In the genomic region with DNA sequence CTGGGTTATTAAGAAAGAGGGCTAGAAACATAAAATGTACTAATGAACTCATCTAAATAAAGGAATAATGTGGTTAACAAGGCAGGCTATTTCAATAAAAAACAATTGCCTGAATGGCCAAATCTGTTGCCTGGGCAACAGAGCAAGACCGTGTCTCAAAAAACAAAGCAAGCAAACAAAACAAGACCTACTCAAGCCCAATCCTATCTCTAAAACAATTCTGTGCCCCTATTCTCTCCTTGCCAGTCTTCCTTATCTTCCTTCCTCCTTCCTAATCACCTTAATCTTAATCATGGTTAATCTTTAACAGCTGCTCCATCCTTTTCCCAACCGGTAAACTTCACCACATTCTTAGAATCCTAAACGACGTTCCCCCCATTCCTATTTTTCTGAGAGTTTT, we compare ENCODE assay signal across 19 cellular contexts. TPM values are rescaled to one million over a fixed set of nuclear protein-coding genes. Genes with fewer than 3 reads are reported as not detected.
A peak's percentile ranks its signal among the peaks of the same experiment; 100 is the strongest.
DNase-seq lines count a peak whose midpoint lies in the region; ATAC-seq, FAIRE-seq and TF ChIP-seq lines count a peak whose summit lies in the region.
"Had no signal": no experiment of that assay in that cellular context is flagged by ENCODE, and none has a peak within 500 bp of the region (broad histone marks: within the 10 kb centered on the region; RNA-seq: fewer than 3 reads in every experiment).

No MANE protein-coding gene starts in this region.

- H3K27me3 Mint-ChIP-seq in H9 (ENCODE audit: low read depth) = peaks cover 8% of the 10 kb centered on the region
- peaks cover 72% of the 10 kb centered on the region for H3K27me3 Mint-ChIP-seq in osteocyte (ENCODE audit: unreplicated experiment)
- H3K27me3 Mint-ChIP-seq in stimulated activated naive CD8-positive, alpha-beta T cell treated with anti-CD3 and anti-CD28 coated beads, Interleukin-15, amount 100 ng/mL, for 72 hours = peaks cover 73% of the 10 kb centered on the region

- intact Hi-C loops in left ventricle myocardium superior (cut with micrococcal nuclease) = no loop called here

- no peak overlapping the region for H3K9ac ChIP-seq in H9 (ENCODE audit: extremely low read depth, insufficient read length, low read length)
- no peak overlapping the region for H3K9ac ChIP-seq in parathyroid adenoma
- H3K9ac ChIP-seq: BLaER1 treated with 17β-estradiol and CSF1 and Interleukin-3, amounts not matched to agents 10 nM and 100 nM had no signal

- H3K4me1 ChIP-seq in H9 (ENCODE audit: insufficient read depth, low read length) = no peaks in the 10 kb centered on the region
- no peaks in the 10 kb centered on the region for H3K4me1 ChIP-seq in ectodermal cell (ENCODE audit: control insufficient read depth, insufficient read depth, low read length)
- H3K4me1 ChIP-seq in parathyroid adenoma = no peaks in the 10 kb centered on the region
- H3K4me1 ChIP-seq in foreskin keratinocyte = no peaks in the 10 kb centered on the region
- H3K4me1 ChIP-seq: BLaER1 treated with 17β-estradiol and CSF1 and Interleukin-3, amounts not matched to agents 10 nM and 100 nM had no signal

- H3K56ac ChIP-seq in H9 (ENCODE audit: insufficient read length, low read depth, low read length) = no peak overlapping the region

- peak; percentile 97 for FAIRE-seq in D721Med (lab: Jason Lieb, UNC)

- H4K8ac ChIP-seq in H9 (replicated peaks; ENCODE audit: insufficient read length, low read depth, low read length) = no peak overlapping the region

- no peak overlapping the region for H2BK5ac ChIP-seq in H9 (ENCODE audit: insufficient read length, low read length)

- no peaks in the 10 kb centered on the region for H3K23me2 ChIP-seq in H9 (ENCODE audit: insufficient read length, low read depth, low read length, poor library complexity, severe bottlenecking)

- H3K4me1 Mint-ChIP-seq in H9 (peaks cover 3 to 19% of the 10 kb centered on the region in 2 experiments; a peak in 3 of 4 replicates), osteocyte (ENCODE audit: unreplicated experiment) (no peaks in the 10 kb centered on the region)
- no peaks in the 10 kb centered on the region for H3K4me1 Mint-ChIP-seq in stimulated activated naive CD8-positive, alpha-beta T cell treated with anti-CD3 and anti-CD28 coated beads, Interleukin-15, amount 100 ng/mL, for 72 hours
- H3K4me1 Mint-ChIP-seq: CD4-positive, alpha-beta memory T cell had no signal

- H4K91ac ChIP-seq in H9 (ENCODE audit: insufficient read length, low read depth, low read length) = no peak overlapping the region

- H3K27ac Mint-ChIP-seq in H9 (no peak overlapping the region; a peak in 1 of 7 replicates), osteocyte (ENCODE audit: unreplicated experiment) (no peak overlapping the region)
- H3K27ac Mint-ChIP-seq in stimulated activated naive CD8-positive, alpha-beta T cell treated with anti-CD3 and anti-CD28 coated beads, Interleukin-15, amount 100 ng/mL, for 72 hours = no peak overlapping the region
- H3K27ac Mint-ChIP-seq: CD4-positive, alpha-beta memory T cell had no signal

- DNase-seq in D721Med (ENCODE audit: insufficient read length, low spot score) = no peak
- DNase-seq in H9 = no peak
- DNase-seq in osteocyte (ENCODE audit: extremely low spot score, unreplicated experiment) = no peak
- no peak for DNase-seq in foreskin keratinocyte
- no peak for DNase-seq in stimulated activated naive CD8-positive, alpha-beta T cell treated with anti-CD3 and anti-CD28 coated beads, Interleukin-15, amount 100 ng/mL, for 72 hours
- no peak for DNase-seq in left ventricle myocardium superior
- DNase-seq: CD4-positive, alpha-beta memory T cell; DMS153; MG63; NCI-H187; NCI-H526; SIG-M5 had no signal

- H3K18ac ChIP-seq in H9 (ENCODE audit: insufficient read length, low read depth, low read length) = no peak overlapping the region

- no peak for TF ChIP-seq CTCF in D721Med (IDR thresholded peaks at IDR 0.05; ENCODE audit: insufficient read depth, missing control alignments)
- TF ChIP-seq CTCF in H9 (conservative IDR thresholded peaks at IDR 0.05) = no peak
- TF ChIP-seq CTCF in parathyroid adenoma (IDR thresholded peaks at IDR 0.05) = no peak
- TF ChIP-seq CTCF in osteocyte (IDR thresholded peaks at IDR 0.05) = no peak
- TF ChIP-seq CTCF in foreskin keratinocyte (conservative IDR thresholded peaks at IDR 0.05) = no peak

- H3K14ac ChIP-seq in H9 (ENCODE audit: insufficient read depth, low read length) = no peak overlapping the region

- H3K79me1 ChIP-seq in H9 (ENCODE audit: insufficient read depth, low read depth, low read length, poor library complexity, severe bottlenecking) = no peaks in the 10 kb centered on the region

- H2BK15ac ChIP-seq in H9 (ENCODE audit: low read depth, low read length) = no peak overlapping the region

- H3K9me3 ChIP-seq in H9 (ENCODE audit: control insufficient read depth, low read depth, low read length) = no peaks in the 10 kb centered on the region
- no peaks in the 10 kb centered on the region for H3K9me3 ChIP-seq in ectodermal cell (ENCODE audit: control insufficient read depth, low read length)
- H3K9me3 ChIP-seq in parathyroid adenoma (ENCODE audit: control insufficient read depth, low read length) = no peaks in the 10 kb centered on the region
- H3K9me3 ChIP-seq: BLaER1 treated with 17β-estradiol and CSF1 and Interleukin-3, amounts not matched to agents 10 nM and 100 nM; MG63 had no signal

- H3K36me3 ChIP-seq in ectodermal cell (ENCODE audit: control insufficient read depth, insufficient read depth, low read length) (no peaks in the 10 kb centered on the region), parathyroid adenoma (ENCODE audit: control insufficient read depth, insufficient read depth, low read length) (no peaks in the 10 kb centered on the region)
- H3K36me3 ChIP-seq: BLaER1 treated with 17β-estradiol and CSF1 and Interleukin-3, amounts not matched to agents 10 nM and 100 nM; MG63 had no signal

- H3K27me3 ChIP-seq in H9 (ENCODE audit: insufficient read depth, low read length) (no peaks in the 10 kb centered on the region), ectodermal cell (ENCODE audit: control insufficient read depth, insufficient read depth, low read length, poor library complexity, severe bottlenecking) (no peaks in the 10 kb centered on the region), parathyroid adenoma (ENCODE audit: control insufficient read depth, insufficient read depth, low read length) (no peaks in the 10 kb centered on the region), foreskin keratinocyte (peaks cover 65% of the 10 kb centered on the region)

- H3K4me2 ChIP-seq in H9 (ENCODE audit: insufficient read depth, insufficient read length, low read length) (no peak overlapping the region), parathyroid adenoma (ENCODE audit: low read length) (peak overlapping the region; percentile 39)
- H3K4me2 ChIP-seq: BLaER1 treated with 17β-estradiol and CSF1 and Interleukin-3, amounts not matched to agents 10 nM and 100 nM had no signal

- H2BK120ac ChIP-seq in H9 (ENCODE audit: low read depth, low read length, poor library complexity, severe bottlenecking) = no peak overlapping the region

- WGBS in H9 (ENCODE audit: extremely low coverage, insufficient read length, low lambda C conversion rate) = 100% methylated on average over 3 of the region's 4 CpGs
- 50 to 62% methylated on average over 4 of the region's 4 CpGs for WGBS in ectodermal cell, 2 experiments

- H3K4me3 Mint-ChIP-seq in H9 = no peak overlapping the region
- H3K4me3 Mint-ChIP-seq in osteocyte (ENCODE audit: unreplicated experiment) = no peak overlapping the region
- no peak overlapping the region for H3K4me3 Mint-ChIP-seq in stimulated activated naive CD8-positive, alpha-beta T cell treated with anti-CD3 and anti-CD28 coated beads, Interleukin-15, amount 100 ng/mL, for 72 hours
- H3K4me3 Mint-ChIP-seq: CD4-positive, alpha-beta memory T cell had no signal

- no peak overlapping the region for H3K23ac ChIP-seq in H9 (ENCODE audit: insufficient read length, low read depth, low read length)

- H3K4ac ChIP-seq in H9 (ENCODE audit: low read depth, low read length) = no peak overlapping the region

- ATAC-seq in foreskin keratinocyte = no peak
- ATAC-seq in stimulated activated naive CD8-positive, alpha-beta T cell treated with anti-CD3 and anti-CD28 coated beads, Interleukin-15, amount 100 ng/mL, for 72 hours = no peak
- no peak for ATAC-seq in left ventricle myocardium superior
- ATAC-seq: SK-N-SH treated with all-trans-retinoic acid at 6 μM for 48 hours had no signal

- no peak overlapping the region for H2BK12ac ChIP-seq in H9 (ENCODE audit: insufficient read length, low read depth, low read length)

- peak overlapping the region; percentile 32 for H2AFZ ChIP-seq in H9 (ENCODE audit: low read length)
- no peak overlapping the region for H2AFZ ChIP-seq in parathyroid adenoma

- H2AK5ac ChIP-seq in H9 (ENCODE audit: insufficient read length, low read length) = no peak overlapping the region

- H4K5ac ChIP-seq in H9 (ENCODE audit: insufficient read length, low read depth, low read length) = no peak overlapping the region

- H3K36me3 Mint-ChIP-seq in H9 (ENCODE audit: insufficient read depth in 1 of 3, low read depth in 3 of 3) = no peaks in the 10 kb centered on the region
- no peaks in the 10 kb centered on the region for H3K36me3 Mint-ChIP-seq in osteocyte (ENCODE audit: unreplicated experiment)
- H3K36me3 Mint-ChIP-seq: CD4-positive, alpha-beta memory T cell had no signal

- H3K79me2 ChIP-seq in H9 (ENCODE audit: insufficient read depth, low read length) (no peaks in the 10 kb centered on the region), parathyroid adenoma (no peaks in the 10 kb centered on the region)

- H3T11ph ChIP-seq in H9 (ENCODE audit: low read length) = no peak overlapping the region

- no peak overlapping the region for H2BK20ac ChIP-seq in H9 (ENCODE audit: low read depth, low read length, poor library complexity, severe bottlenecking)

- no peaks in the 10 kb centered on the region for H4K20me1 ChIP-seq in H9 (ENCODE audit: control insufficient read depth, insufficient read depth, insufficient read length)

- H3K9me3 Mint-ChIP-seq in H9 = no peaks in the 10 kb centered on the region; a peak in 1 of 5 replicates
- H3K9me3 Mint-ChIP-seq in osteocyte (ENCODE audit: unreplicated experiment) = no peaks in the 10 kb centered on the region
- H3K9me3 Mint-ChIP-seq in stimulated activated naive CD8-positive, alpha-beta T cell treated with anti-CD3 and anti-CD28 coated beads, Interleukin-15, amount 100 ng/mL, for 72 hours = no peaks in the 10 kb centered on the region
- H3K9me3 Mint-ChIP-seq: CD4-positive, alpha-beta memory T cell had no signal

- H3K4me3 ChIP-seq in ectodermal cell (ENCODE audit: insufficient read depth, low read depth, low read length) (no peak overlapping the region), parathyroid adenoma (ENCODE audit: low read depth, low read length) (no peak overlapping the region)
- H3K4me3 ChIP-seq: BLaER1 treated with 17β-estradiol and CSF1 and Interleukin-3, amounts not matched to agents 10 nM and 100 nM; MG63 had no signal

- H3K27ac ChIP-seq in H9 (ENCODE audit: insufficient read length, low read depth, low read length) (no peak overlapping the region), ectodermal cell (ENCODE audit: insufficient read depth, low read depth, low read length, poor library complexity, severe bottlenecking) (peak overlapping the region; percentile 62), parathyroid adenoma (peak overlapping the region; percentile 29), foreskin keratinocyte (no peak overlapping the region)
- H3K27ac ChIP-seq: BLaER1 treated with 17β-estradiol and CSF1 and Interleukin-3, amounts not matched to agents 10 nM and 100 nM; RWPE1 had no signal

RNA-seq across cellular contexts. Expression of a gene that starts 12.1 kb away (rescaled TPM):
- total RNA-seq in H9 (2021) = not detected in 2 replicates
- not detected for polyA plus RNA-seq in ectodermal cell (2013, experiment 1 of 4)
- polyA plus RNA-seq in ectodermal cell (2013, experiment 2 of 4) = not detected
- not detected for polyA plus RNA-seq in ectodermal cell (2013, experiment 3 of 4)
- not detected for polyA plus RNA-seq in ectodermal cell (2013, experiment 4 of 4)
- not detected in 2 replicates for total RNA-seq in osteocyte
- 0.71 and 0.75 TPM in 2 replicates for total RNA-seq in foreskin keratinocyte
- polyA plus RNA-seq in foreskin keratinocyte = 0.52 and 1.6 TPM in 2 replicates
- total RNA-seq in left ventricle myocardium superior = not detected
- total RNA-seq: CD4-positive, alpha-beta memory T cell; H4; LHCN-M2 had no signal
- polyA plus RNA-seq: CD4-positive, alpha-beta memory T cell had no signal

RNA-seq across cellular contexts. Expression of a gene that starts 55.2 kb away (rescaled TPM):
- total RNA-seq in H9 (2021) = 31.5 and 31.9 TPM in 2 replicates
- polyA plus RNA-seq in ectodermal cell (2013, experiment 1 of 4) = 37.7 TPM
- 35.7 TPM for polyA plus RNA-seq in ectodermal cell (2013, experiment 2 of 4)
- polyA plus RNA-seq in ectodermal cell (2013, experiment 3 of 4) = 19.0 TPM
- polyA plus RNA-seq in ectodermal cell (2013, experiment 4 of 4) = 22.1 TPM
- 77.5 and 101 TPM in 2 replicates for total RNA-seq in osteocyte
- total RNA-seq in foreskin keratinocyte = 0.17 TPM in 1 of 2 replicates, not detected in the other
- polyA plus RNA-seq in foreskin keratinocyte = 0.07 TPM in 2 replicates
- total RNA-seq in left ventricle myocardium superior = 81.4 TPM
- total RNA-seq: CD4-positive, alpha-beta memory T cell; H4; LHCN-M2 had no signal
- polyA plus RNA-seq: CD4-positive, alpha-beta memory T cell had no signal

Comparison
In these comparisons a context has a peak if more than half of its experiments do, and no peak if none do; other contexts are left out.
1. H3K27ac ChIP-seq: peak in ectodermal cell (single experiment) and parathyroid adenoma (single experiment); none in H9 (single experiment) and foreskin keratinocyte (single experiment).
2. RNA of a gene that starts 55.2 kb away (total RNA-seq): 77.5 to 101 TPM in osteocyte, 81.4 TPM in left ventricle myocardium superior (single experiment) and 31.5 to 31.9 TPM in H9; 0.17 TPM in foreskin keratinocyte; every median in the first group is over 10 times any median in the second.